ENCODE assay signal across 10 cellular contexts in genomic region chr20:51696304-51697118, GRCh38.
DNase-seq lines count a peak whose midpoint lies in the region; TF ChIP-seq lines count a peak whose summit lies in the region.
"Had no signal": no experiment of that assay in that cellular context is flagged by ENCODE, and none has a peak within 500 bp of the region (broad histone marks: within the 10 kb centered on the region; RNA-seq: fewer than 3 reads in every experiment).

No MANE protein-coding gene starts in this region.

- no peak for TF ChIP-seq POLR2A in adrenal gland (IDR thresholded peaks at IDR 0.05)

- H3K27ac ChIP-seq in OCI-LY7 (ENCODE audit: low read depth, low read length, poor library complexity, severe bottlenecking) (peak overlapping the region; percentile 1), fibroblast of lung (ENCODE audit: insufficient read depth, low read length) (peak overlapping the region; percentile 28), smooth muscle cell (ENCODE audit: low read depth) (peak overlapping the region; percentile 96), adrenal gland (no peak overlapping the region)

- H3K79me2 ChIP-seq in OCI-LY7 (ENCODE audit: insufficient read depth, low read depth, low read length) (no peaks in the 10 kb centered on the region), fibroblast of lung (ENCODE audit: control insufficient read depth, insufficient read depth, low read length) (no peaks in the 10 kb centered on the region), smooth muscle cell (ENCODE audit: low read depth) (no peaks in the 10 kb centered on the region)

- DNase-seq in NCI-H1417 (lab: John Stamatoyannopoulos, UW) (peak in 2 of 3 experiments; percentile 22 to 64), NCI-H1417 treated with DMSO at 0.1 percent for 48 hours (lab: John Stamatoyannopoulos, UW) (no peak), OCI-LY7 (ENCODE audit: low spot score) (no peak), fibroblast of lung (ENCODE audit: low read depth in 2 of 2) (peak; percentile 33 to 35), smooth muscle cell (lab: John Stamatoyannopoulos, UW; ENCODE audit: unreplicated experiment) (no peak), kidney tubule cell (ENCODE audit: low spot score) (no peak), adrenal gland (no peak)
- no peak for DNase-seq in stimulated activated CD4-positive, alpha-beta T cell treated with anti-CD3 and anti-CD28 coated beads, Interleukin-2, amount 100 ng/mL, for 48 hours
- DNase-seq: activated T-cell treated with anti-CD3 and anti-CD28 coated beads, Interleukin-2, amount 50 U/mL, for 48 hours had no signal

- TF ChIP-seq CTCF in OCI-LY7 (conservative IDR thresholded peaks at IDR 0.05; ENCODE audit: low read length), result no peak
- no peak for TF ChIP-seq CTCF in fibroblast of lung (conservative IDR thresholded peaks at IDR 0.05 in 1 of 2, IDR thresholded peaks at IDR 0.05 in 1 of 2; ENCODE audit: low read depth in 1 of 2, low read length in 2 of 2)
- no peak for TF ChIP-seq CTCF in smooth muscle cell (IDR thresholded peaks at IDR 0.05; ENCODE audit: borderline replicate concordance, insufficient read depth, poor library complexity, severe bottlenecking)
- no peak for TF ChIP-seq CTCF in adrenal gland (IDR thresholded peaks at IDR 0.05)

- intact Hi-C loops in OCI-LY7 (cut with micrococcal nuclease; ENCODE audit: unreplicated experiment), result loop anchor here (2.0 kb wide), 1 partner anchor 58 kb away; no protein-coding TSS in a partner anchor
- intact Hi-C loops in adrenal gland (cut with DNase I), result no loop called here

- H3K9me3 ChIP-seq in OCI-LY7 (ENCODE audit: low read length), result no peaks in the 10 kb centered on the region
- no peaks in the 10 kb centered on the region for H3K9me3 ChIP-seq in fibroblast of lung (ENCODE audit: control insufficient read depth, insufficient read depth, low read depth, low read length)
- no peaks in the 10 kb centered on the region for H3K9me3 ChIP-seq in smooth muscle cell (replicated peaks; ENCODE audit: low read depth)
- no peaks in the 10 kb centered on the region for H3K9me3 ChIP-seq in adrenal gland (replicated peaks in 1 of 3)

- H3K4me1 ChIP-seq in OCI-LY7 (ENCODE audit: insufficient read depth, low read length, poor library complexity, severe bottlenecking), result peaks cover 33% of the 10 kb centered on the region
- peaks cover 4% of the 10 kb centered on the region for H3K4me1 ChIP-seq in fibroblast of lung (ENCODE audit: control insufficient read depth, extremely low read depth, insufficient read depth, low read length)
- H3K4me1 ChIP-seq in smooth muscle cell (ENCODE audit: low read depth), result peaks cover 35% of the 10 kb centered on the region
- H3K4me1 ChIP-seq in adrenal gland (replicated peaks in 1 of 2), result peaks cover 10 to 14% of the 10 kb centered on the region in 2 donors

- H3K27me3 ChIP-seq in fibroblast of lung (ENCODE audit: control insufficient read depth, insufficient read depth, low read length), result no peaks in the 10 kb centered on the region
- H3K27me3 ChIP-seq in smooth muscle cell (ENCODE audit: low read depth), result no peaks in the 10 kb centered on the region
- no peaks in the 10 kb centered on the region for H3K27me3 ChIP-seq in adrenal gland

- H3K9me2 ChIP-seq in OCI-LY7 (ENCODE audit: insufficient read depth, low read length), result no peaks in the 10 kb centered on the region

- no TSS peak for BruUV-seq in OCI-LY7 (replicated peaks; lab: Mats Ljungman, UMichigan)

- H3K4me3 ChIP-seq in OCI-LY7 (ENCODE audit: low read depth, low read length, poor library complexity, severe bottlenecking), result peak overlapping the region; percentile 53
- H3K4me3 ChIP-seq in fibroblast of lung (replicated peaks in 1 of 4; ENCODE audit: control extremely low read depth in 1 of 4, insufficient read depth in 1 of 4, low read depth in 3 of 4, low read length in 4 of 4), result peak overlapping the region in 2 of 4 experiments; percentile 20 to 30
- peak overlapping the region; percentile 32 for H3K4me3 ChIP-seq in smooth muscle cell
- no peak overlapping the region for H3K4me3 ChIP-seq in adrenal gland
- H3K4me3 ChIP-seq: skin epidermis had no signal

- H2AFZ ChIP-seq in OCI-LY7 (ENCODE audit: low read length) (peak overlapping the region; percentile 98), fibroblast of lung (ENCODE audit: low read length) (no peak overlapping the region), smooth muscle cell (ENCODE audit: low read depth) (peak overlapping the region; percentile 33)

- CTCF ChIA-PET in OCI-LY7 (lab: Charles Lee; ENCODE audit: unreplicated experiment), result interaction anchor here (0.6 kb wide), 1 partner anchor 700 kb away, joined by 4 read pairs; no protein-coding TSS in a partner anchor

- no peaks in the 10 kb centered on the region for H3K36me3 ChIP-seq in OCI-LY7 (ENCODE audit: insufficient read depth, low read length)
- no peaks in the 10 kb centered on the region for H3K36me3 ChIP-seq in fibroblast of lung (ENCODE audit: control insufficient read depth, insufficient read depth, low read length)
- H3K36me3 ChIP-seq in smooth muscle cell (ENCODE audit: low read depth), result no peaks in the 10 kb centered on the region
- no peaks in the 10 kb centered on the region for H3K36me3 ChIP-seq in adrenal gland (replicated peaks in 1 of 2)

- POLR2A ChIA-PET in OCI-LY7 (lab: Charles Lee), result interaction anchor here (0.7 to 1.1 kb wide), 2 partner anchors 52 to 297 kb away, joined by 3 read pairs; no protein-coding TSS in a partner anchor

- H4K20me1 ChIP-seq in OCI-LY7 (ENCODE audit: insufficient read depth, low read length) (no peaks in the 10 kb centered on the region), fibroblast of lung (ENCODE audit: control insufficient read depth, extremely low read depth, insufficient read depth, low read length) (no peaks in the 10 kb centered on the region), smooth muscle cell (ENCODE audit: low read depth) (no peaks in the 10 kb centered on the region)

- H3K9ac ChIP-seq in fibroblast of lung (ENCODE audit: insufficient read depth, low read length), result no peak overlapping the region
- H3K9ac ChIP-seq in smooth muscle cell (ENCODE audit: low read depth), result peak overlapping the region; percentile 92

- H3F3A ChIP-seq in smooth muscle cell (ENCODE audit: low read depth), result peaks cover 7% of the 10 kb centered on the region

- WGBS in smooth muscle cell (ENCODE audit: low lambda C conversion rate), result 22% methylated on average over 2 of the region's 2 CpGs
- WGBS in adrenal gland, 4 donors, result 39 to 46% (median 45%) methylated on average over 2 of the region's 2 CpGs

- H3K4me2 ChIP-seq in OCI-LY7 (ENCODE audit: low read length) (peak overlapping the region; percentile 68), fibroblast of lung (ENCODE audit: extremely low read depth, insufficient read depth, low read length) (peak overlapping the region; percentile 49), smooth muscle cell (peak overlapping the region; percentile 83)

Comparison
In these comparisons a context has a peak if more than half of its experiments do, and no peak if none do; other contexts are left out.
1. DNase-seq: peak in NCI-H1417 (2 of 3) and fibroblast of lung (2 of 2); none in NCI-H1417 treated with DMSO at 0.1 percent for 48 hours (single experiment), OCI-LY7 (single experiment), smooth muscle cell (single experiment), kidney tubule cell (single experiment), stimulated activated CD4-positive, alpha-beta T cell treated with anti-CD3 and anti-CD28 coated beads, Interleukin-2, amount 100 ng/mL, for 48 hours (0 of 2) and adrenal gland (0 of 7).
2. H3K27ac ChIP-seq: peak in OCI-LY7 (single experiment), fibroblast of lung (single experiment) and smooth muscle cell (single experiment); none in adrenal gland (0 of 5).
3. H3K4me3 ChIP-seq: peak in OCI-LY7 (single experiment) and smooth muscle cell (single experiment); none in adrenal gland (0 of 4).
4. Peak in every context shown above with its lines, with median percentiles within 50 percentile points of each other: H3K4me2 ChIP-seq.